Comparison of ENCODE assay signal across 1 cellular context in the genomic region with DNA sequence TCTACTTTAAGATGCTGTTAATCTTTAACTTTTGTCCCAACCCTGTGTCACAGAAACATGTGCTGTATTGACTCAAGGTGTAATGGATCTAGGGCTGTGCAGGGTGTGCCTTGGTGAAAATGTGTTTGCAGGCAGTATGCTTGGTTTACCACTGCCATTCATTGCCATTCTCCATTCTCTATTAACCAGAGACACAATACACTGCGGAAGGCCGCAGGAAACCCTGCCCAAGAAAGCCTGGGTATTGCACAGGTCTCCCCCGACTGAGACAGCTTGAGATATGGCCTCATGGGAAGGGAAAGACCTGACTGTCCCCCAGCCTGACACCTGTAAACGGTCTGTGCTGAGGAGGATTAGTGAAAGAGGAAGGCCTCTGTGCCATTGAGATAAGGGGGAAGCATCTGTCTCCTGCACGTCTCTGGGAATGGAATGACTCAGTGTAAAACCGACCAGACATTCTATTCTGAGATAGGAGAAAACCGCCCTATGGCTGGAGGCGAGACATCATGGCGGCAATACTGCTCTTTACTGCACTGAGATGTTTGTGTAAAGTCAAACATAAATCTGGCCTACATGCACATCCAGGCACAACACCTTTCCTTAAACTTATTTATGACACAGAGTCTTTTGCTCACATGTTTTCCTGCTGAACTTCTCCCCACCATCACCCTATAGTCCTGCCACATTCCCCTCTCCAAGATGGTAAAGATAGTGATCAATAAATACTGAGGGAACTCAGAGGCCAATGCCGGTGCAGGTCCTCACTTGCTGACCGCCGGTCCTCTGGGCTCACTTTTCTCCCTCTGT.
TF ChIP-seq lines count a peak whose summit lies in the region.

No MANE protein-coding gene starts in this region.

TF ChIP-seq in K562, 482 proteins besides CTCF, POLR2A, EP300 and RAD21 (continued from another document and continues in another):
- TF ChIP-seq KLF1 (tag; IDR thresholded peaks at IDR 0.05) = no peak
- TF ChIP-seq PTBP1 (IDR thresholded peaks at IDR 0.05; ENCODE audit: low read depth, low read length) = 0 out of 2 replicates have a peak, but pooled peaks have one; percentile 71
- TF ChIP-seq MCM3 (IDR thresholded peaks at IDR 0.05) = no peak
- peak; percentile 100 for TF ChIP-seq SMAD4 (CRISPR knock-in tag; conservative IDR thresholded peaks at IDR 0.05)
- no peak for TF ChIP-seq PURB (CRISPR knock-in tag; IDR thresholded peaks at IDR 0.05; ENCODE audit: low read depth)
- TF ChIP-seq CHD4 (IDR thresholded peaks at IDR 0.05; ENCODE audit: insufficient read depth, insufficient replicate concordance, low read depth, low read length, poor library complexity, severe bottlenecking) = no peak
- TF ChIP-seq, protein P1, sequence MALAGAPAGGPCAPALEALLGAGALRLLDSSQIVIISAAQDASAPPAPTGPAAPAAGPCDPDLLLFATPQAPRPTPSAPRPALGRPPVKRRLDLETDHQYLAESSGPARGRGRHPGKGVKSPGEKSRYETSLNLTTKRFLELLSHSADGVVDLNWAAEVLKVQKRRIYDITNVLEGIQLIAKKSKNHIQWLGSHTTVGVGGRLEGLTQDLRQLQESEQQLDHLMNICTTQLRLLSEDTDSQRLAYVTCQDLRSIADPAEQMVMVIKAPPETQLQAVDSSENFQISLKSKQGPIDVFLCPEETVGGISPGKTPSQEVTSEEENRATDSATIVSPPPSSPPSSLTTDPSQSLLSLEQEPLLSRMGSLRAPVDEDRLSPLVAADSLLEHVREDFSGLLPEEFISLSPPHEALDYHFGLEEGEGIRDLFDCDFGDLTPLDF (CRISPR knock-in tag; IDR thresholded peaks at IDR 0.05) = no peak
- TF ChIP-seq NFE2L1 (tag; IDR thresholded peaks at IDR 0.05; ENCODE audit: borderline replicate concordance, low read depth) = peak; percentile 58
- TF ChIP-seq TEAD4 (IDR thresholded peaks at IDR 0.05; ENCODE audit: low read length) = peak; percentile 98
- no peak for TF ChIP-seq TEAD4 (CRISPR knock-in tag; IDR thresholded peaks at IDR 0.05; ENCODE audit: borderline replicate concordance)
- peak; percentile 84 for TF ChIP-seq TAF9B (IDR thresholded peaks at IDR 0.05; ENCODE audit: partially characterized antibody)
- TF ChIP-seq YY1 (IDR thresholded peaks at IDR 0.05; ENCODE audit: borderline replicate concordance in 1 of 3, control insufficient read depth in 1 of 3, extremely low read depth in 1 of 3, insufficient read depth in 3 of 3, insufficient read length in 1 of 3, insufficient replicate concordance in 2 of 3, low read depth in 1 of 3, low read length in 2 of 3) = peak; percentile 35 to 85 (median 44)
- TF ChIP-seq POU5F1 (IDR thresholded peaks at IDR 0.05; ENCODE audit: borderline replicate concordance, low read depth, low read length, partially characterized antibody) = no peak
- no peak for TF ChIP-seq TCF7L2 (IDR thresholded peaks at IDR 0.05; ENCODE audit: low read depth, low read length)
- no peak for TF ChIP-seq SRSF1 (IDR thresholded peaks at IDR 0.05; ENCODE audit: low read depth, low read length)
- peak; percentile 48; the same call in 1 of the 2 replicates for TF ChIP-seq GABPA (tag; conservative IDR thresholded peaks at IDR 0.05; ENCODE audit: low read depth)
- TF ChIP-seq POLR2B (IDR thresholded peaks at IDR 0.05; ENCODE audit: low read depth, partially characterized antibody) = peak; percentile 13
- TF ChIP-seq, protein P2, sequence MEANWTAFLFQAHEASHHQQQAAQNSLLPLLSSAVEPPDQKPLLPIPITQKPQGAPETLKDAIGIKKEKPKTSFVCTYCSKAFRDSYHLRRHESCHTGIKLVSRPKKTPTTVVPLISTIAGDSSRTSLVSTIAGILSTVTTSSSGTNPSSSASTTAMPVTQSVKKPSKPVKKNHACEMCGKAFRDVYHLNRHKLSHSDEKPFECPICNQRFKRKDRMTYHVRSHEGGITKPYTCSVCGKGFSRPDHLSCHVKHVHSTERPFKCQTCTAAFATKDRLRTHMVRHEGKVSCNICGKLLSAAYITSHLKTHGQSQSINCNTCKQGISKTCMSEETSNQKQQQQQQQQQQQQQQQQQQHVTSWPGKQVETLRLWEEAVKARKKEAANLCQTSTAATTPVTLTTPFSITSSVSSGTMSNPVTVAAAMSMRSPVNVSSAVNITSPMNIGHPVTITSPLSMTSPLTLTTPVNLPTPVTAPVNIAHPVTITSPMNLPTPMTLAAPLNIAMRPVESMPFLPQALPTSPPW (CRISPR knock-in tag; IDR thresholded peaks at IDR 0.05) = peak; percentile 68
- peak; percentile 78 for TF ChIP-seq ZNF24 (IDR thresholded peaks at IDR 0.05)
- TF ChIP-seq ZKSCAN8 (CRISPR knock-in tag; IDR thresholded peaks at IDR 0.05) = peak; percentile 86
- TF ChIP-seq, protein P3, sequence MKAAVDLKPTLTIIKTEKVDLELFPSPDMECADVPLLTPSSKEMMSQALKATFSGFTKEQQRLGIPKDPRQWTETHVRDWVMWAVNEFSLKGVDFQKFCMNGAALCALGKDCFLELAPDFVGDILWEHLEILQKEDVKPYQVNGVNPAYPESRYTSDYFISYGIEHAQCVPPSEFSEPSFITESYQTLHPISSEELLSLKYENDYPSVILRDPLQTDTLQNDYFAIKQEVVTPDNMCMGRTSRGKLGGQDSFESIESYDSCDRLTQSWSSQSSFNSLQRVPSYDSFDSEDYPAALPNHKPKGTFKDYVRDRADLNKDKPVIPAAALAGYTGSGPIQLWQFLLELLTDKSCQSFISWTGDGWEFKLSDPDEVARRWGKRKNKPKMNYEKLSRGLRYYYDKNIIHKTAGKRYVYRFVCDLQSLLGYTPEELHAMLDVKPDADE (conservative IDR thresholded peaks at IDR 0.05; ENCODE audit: control insufficient read depth, low read depth, low read length) = peak; percentile 58; the same call in 1 of the 2 replicates
- TF ChIP-seq ILF3 (IDR thresholded peaks at IDR 0.05; ENCODE audit: borderline replicate concordance) = no peak
- no peak for TF ChIP-seq ZNF253 (CRISPR knock-in tag; conservative IDR thresholded peaks at IDR 0.05)
- TF ChIP-seq, protein P4, sequence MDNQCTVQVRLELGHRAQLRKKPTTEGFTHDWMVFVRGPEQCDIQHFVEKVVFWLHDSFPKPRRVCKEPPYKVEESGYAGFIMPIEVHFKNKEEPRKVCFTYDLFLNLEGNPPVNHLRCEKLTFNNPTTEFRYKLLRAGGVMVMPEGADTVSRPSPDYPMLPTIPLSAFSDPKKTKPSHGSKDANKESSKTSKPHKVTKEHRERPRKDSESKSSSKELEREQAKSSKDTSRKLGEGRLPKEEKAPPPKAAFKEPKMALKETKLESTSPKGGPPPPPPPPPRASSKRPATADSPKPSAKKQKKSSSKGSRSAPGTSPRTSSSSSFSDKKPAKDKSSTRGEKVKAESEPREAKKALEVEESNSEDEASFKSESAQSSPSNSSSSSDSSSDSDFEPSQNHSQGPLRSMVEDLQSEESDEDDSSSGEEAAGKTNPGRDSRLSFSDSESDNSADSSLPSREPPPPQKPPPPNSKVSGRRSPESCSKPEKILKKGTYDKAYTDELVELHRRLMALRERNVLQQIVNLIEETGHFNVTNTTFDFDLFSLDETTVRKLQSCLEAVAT (IDR thresholded peaks at IDR 0.05) = peak in 1 of 2 experiments; percentile 8; a peak in 1 of 4 replicates
- TF ChIP-seq RBM14 (IDR thresholded peaks at IDR 0.05; ENCODE audit: borderline replicate concordance, insufficient read depth, low read depth, low read length) = no peak
- TF ChIP-seq, protein P5, sequence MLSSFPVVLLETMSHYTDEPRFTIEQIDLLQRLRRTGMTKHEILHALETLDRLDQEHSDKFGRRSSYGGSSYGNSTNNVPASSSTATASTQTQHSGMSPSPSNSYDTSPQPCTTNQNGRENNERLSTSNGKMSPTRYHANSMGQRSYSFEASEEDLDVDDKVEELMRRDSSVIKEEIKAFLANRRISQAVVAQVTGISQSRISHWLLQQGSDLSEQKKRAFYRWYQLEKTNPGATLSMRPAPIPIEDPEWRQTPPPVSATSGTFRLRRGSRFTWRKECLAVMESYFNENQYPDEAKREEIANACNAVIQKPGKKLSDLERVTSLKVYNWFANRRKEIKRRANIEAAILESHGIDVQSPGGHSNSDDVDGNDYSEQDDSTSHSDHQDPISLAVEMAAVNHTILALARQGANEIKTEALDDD (IDR thresholded peaks at IDR 0.05) = no peak
- TF ChIP-seq, protein P6, sequence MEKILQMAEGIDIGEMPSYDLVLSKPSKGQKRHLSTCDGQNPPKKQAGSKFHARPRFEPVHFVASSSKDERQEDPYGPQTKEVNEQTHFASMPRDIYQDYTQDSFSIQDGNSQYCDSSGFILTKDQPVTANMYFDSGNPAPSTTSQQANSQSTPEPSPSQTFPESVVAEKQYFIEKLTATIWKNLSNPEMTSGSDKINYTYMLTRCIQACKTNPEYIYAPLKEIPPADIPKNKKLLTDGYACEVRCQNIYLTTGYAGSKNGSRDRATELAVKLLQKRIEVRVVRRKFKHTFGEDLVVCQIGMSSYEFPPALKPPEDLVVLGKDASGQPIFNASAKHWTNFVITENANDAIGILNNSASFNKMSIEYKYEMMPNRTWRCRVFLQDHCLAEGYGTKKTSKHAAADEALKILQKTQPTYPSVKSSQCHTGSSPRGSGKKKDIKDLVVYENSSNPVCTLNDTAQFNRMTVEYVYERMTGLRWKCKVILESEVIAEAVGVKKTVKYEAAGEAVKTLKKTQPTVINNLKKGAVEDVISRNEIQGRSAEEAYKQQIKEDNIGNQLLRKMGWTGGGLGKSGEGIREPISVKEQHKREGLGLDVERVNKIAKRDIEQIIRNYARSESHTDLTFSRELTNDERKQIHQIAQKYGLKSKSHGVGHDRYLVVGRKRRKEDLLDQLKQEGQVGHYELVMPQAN (IDR thresholded peaks at IDR 0.05; ENCODE audit: borderline replicate concordance) = no peak
- no peak for TF ChIP-seq SP2 (IDR thresholded peaks at IDR 0.05; ENCODE audit: extremely low read depth, low read depth, low read length, poor library complexity, severe bottlenecking)
- peak; percentile 62; the same call in 1 of the 2 replicates for TF ChIP-seq DIDO1 (tag; IDR thresholded peaks at IDR 0.05; ENCODE audit: low read depth)
- TF ChIP-seq, protein P7, sequence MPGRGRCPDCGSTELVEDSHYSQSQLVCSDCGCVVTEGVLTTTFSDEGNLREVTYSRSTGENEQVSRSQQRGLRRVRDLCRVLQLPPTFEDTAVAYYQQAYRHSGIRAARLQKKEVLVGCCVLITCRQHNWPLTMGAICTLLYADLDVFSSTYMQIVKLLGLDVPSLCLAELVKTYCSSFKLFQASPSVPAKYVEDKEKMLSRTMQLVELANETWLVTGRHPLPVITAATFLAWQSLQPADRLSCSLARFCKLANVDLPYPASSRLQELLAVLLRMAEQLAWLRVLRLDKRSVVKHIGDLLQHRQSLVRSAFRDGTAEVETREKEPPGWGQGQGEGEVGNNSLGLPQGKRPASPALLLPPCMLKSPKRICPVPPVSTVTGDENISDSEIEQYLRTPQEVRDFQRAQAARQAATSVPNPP (IDR thresholded peaks at IDR 0.05; ENCODE audit: borderline replicate concordance, insufficient read depth, insufficient read length) = no peak
- no peak for TF ChIP-seq ZNF3 (CRISPR knock-in tag; IDR thresholded peaks at IDR 0.05)
- peak; percentile 64 for TF ChIP-seq E2F3 (CRISPR knock-in tag; IDR thresholded peaks at IDR 0.05)
- no peak for TF ChIP-seq SAFB (IDR thresholded peaks at IDR 0.05; ENCODE audit: borderline replicate concordance, low read depth, low read length)
- no peak for TF ChIP-seq TBP (optimal IDR thresholded peaks at IDR 0.05; ENCODE audit: low read depth, low read length)
- no peak; the same call in 1 of the 2 replicates for TF ChIP-seq MYBL2 (IDR thresholded peaks at IDR 0.05; ENCODE audit: low read depth)
- no peak for TF ChIP-seq MYBL2 (CRISPR knock-in tag; IDR thresholded peaks at IDR 0.05; ENCODE audit: borderline replicate concordance)
- no peak for TF ChIP-seq LARP7 (IDR thresholded peaks at IDR 0.05)
- peak; percentile 99 for TF ChIP-seq GATA2 (CRISPR knock-in tag; IDR thresholded peaks at IDR 0.05)
- TF ChIP-seq YBX1 (IDR thresholded peaks at IDR 0.05) = no peak
- peak; percentile 96 for TF ChIP-seq SOX6 (IDR thresholded peaks at IDR 0.05)
- TF ChIP-seq, protein P8, sequence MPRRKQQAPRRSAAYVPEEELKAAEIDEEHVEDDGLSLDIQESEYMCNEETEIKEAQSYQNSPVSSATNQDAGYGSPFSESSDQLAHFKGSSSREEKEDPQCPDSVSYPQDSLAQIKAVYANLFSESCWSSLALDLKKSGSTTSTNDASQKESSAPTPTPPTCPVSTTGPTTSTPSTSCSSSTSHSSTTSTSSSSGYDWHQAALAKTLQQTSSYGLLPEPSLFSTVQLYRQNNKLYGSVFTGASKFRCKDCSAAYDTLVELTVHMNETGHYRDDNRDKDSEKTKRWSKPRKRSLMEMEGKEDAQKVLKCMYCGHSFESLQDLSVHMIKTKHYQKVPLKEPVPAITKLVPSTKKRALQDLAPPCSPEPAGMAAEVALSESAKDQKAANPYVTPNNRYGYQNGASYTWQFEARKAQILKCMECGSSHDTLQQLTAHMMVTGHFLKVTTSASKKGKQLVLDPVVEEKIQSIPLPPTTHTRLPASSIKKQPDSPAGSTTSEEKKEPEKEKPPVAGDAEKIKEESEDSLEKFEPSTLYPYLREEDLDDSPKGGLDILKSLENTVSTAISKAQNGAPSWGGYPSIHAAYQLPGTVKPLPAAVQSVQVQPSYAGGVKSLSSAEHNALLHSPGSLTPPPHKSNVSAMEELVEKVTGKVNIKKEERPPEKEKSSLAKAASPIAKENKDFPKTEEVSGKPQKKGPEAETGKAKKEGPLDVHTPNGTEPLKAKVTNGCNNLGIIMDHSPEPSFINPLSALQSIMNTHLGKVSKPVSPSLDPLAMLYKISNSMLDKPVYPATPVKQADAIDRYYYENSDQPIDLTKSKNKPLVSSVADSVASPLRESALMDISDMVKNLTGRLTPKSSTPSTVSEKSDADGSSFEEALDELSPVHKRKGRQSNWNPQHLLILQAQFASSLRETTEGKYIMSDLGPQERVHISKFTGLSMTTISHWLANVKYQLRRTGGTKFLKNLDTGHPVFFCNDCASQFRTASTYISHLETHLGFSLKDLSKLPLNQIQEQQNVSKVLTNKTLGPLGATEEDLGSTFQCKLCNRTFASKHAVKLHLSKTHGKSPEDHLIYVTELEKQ (CRISPR knock-in tag; IDR thresholded peaks at IDR 0.05) = 0 out of 2 replicates have a peak, but pooled peaks have one; percentile 34
- no peak for TF ChIP-seq RB1 (IDR thresholded peaks at IDR 0.05; ENCODE audit: low read depth)
- no peak for TF ChIP-seq ZNF263 (CRISPR knock-in tag; IDR thresholded peaks at IDR 0.05; ENCODE audit: borderline replicate concordance)
- no peak for TF ChIP-seq SAFB2 (IDR thresholded peaks at IDR 0.05; ENCODE audit: borderline replicate concordance, low read depth, low read length, severe bottlenecking)
- peak; percentile 85 for TF ChIP-seq MTA3 (IDR thresholded peaks at IDR 0.05; ENCODE audit: borderline replicate concordance)
- TF ChIP-seq, protein P9, sequence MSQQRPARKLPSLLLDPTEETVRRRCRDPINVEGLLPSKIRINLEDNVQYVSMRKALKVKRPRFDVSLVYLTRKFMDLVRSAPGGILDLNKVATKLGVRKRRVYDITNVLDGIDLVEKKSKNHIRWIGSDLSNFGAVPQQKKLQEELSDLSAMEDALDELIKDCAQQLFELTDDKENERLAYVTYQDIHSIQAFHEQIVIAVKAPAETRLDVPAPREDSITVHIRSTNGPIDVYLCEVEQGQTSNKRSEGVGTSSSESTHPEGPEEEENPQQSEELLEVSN (IDR thresholded peaks at IDR 0.05; ENCODE audit: borderline replicate concordance in 1 of 2, extremely low read depth in 1 of 2, insufficient read depth in 1 of 2, insufficient read length in 1 of 2, low read depth in 1 of 2, low read length in 1 of 2, poor library complexity in 1 of 2, severe bottlenecking in 1 of 2) = peak in 1 of 2 experiments; percentile 31
- peak; percentile 70; the same call in 1 of the 2 replicates for TF ChIP-seq PTTG1 (tag; IDR thresholded peaks at IDR 0.05; ENCODE audit: low read depth)
- TF ChIP-seq NRF1 (conservative IDR thresholded peaks at IDR 0.05 in 1 of 2, IDR thresholded peaks at IDR 0.05 in 1 of 2) = peak; percentile 20 to 41; a peak in 2 of 4 replicates
- TF ChIP-seq HDAC1 (IDR thresholded peaks at IDR 0.05) = peak in 1 of 2 experiments; percentile 75; a peak in 2 of 4 replicates
- TF ChIP-seq ZSCAN29 (IDR thresholded peaks at IDR 0.05) = no peak
- TF ChIP-seq SNRNP70 (optimal IDR thresholded peaks at IDR 0.05; ENCODE audit: low read depth, low read length) = no peak
